ENCODE assay signal across 1 cellular context in the genomic region with DNA sequence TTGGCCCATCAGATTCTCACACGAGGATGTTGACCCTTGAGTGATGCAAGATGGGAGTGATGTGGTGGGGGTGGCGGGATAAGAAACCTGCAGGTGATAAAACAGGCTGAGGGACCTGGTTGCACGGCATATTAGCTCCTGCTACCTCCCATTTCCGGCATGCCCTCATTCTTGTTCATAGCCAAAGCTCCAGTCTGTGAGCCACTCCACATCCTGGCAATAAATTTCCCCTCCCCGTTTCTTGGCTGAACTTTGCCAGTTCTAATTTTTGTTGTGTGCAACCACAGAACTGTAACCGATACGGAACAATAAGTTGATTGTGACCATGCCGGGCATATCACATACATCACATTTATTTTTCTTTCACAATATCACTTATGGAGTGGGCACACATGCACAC.
TF ChIP-seq lines count a peak whose summit lies in the region.

No MANE protein-coding gene starts in this region.

TF ChIP-seq in K562, 482 proteins besides CTCF, POLR2A, EP300 and RAD21:
- TF ChIP-seq SMARCB1 (IDR thresholded peaks at IDR 0.05; ENCODE audit: insufficient read length, low read depth) (no peak), NCOA6 (IDR thresholded peaks at IDR 0.05) (no peak), TEAD1 (CRISPR knock-in tag; IDR thresholded peaks at IDR 0.05) (no peak), CHCHD3 (CRISPR knock-in tag; IDR thresholded peaks at IDR 0.05) (no peak), HEY1 (CRISPR knock-in tag; IDR thresholded peaks at IDR 0.05; ENCODE audit: borderline replicate concordance) (no peak), CTBP1 (IDR thresholded peaks at IDR 0.05; ENCODE audit: borderline replicate concordance) (no peak), NRF1 (conservative IDR thresholded peaks at IDR 0.05 in 1 of 2, IDR thresholded peaks at IDR 0.05 in 1 of 2) (no peak)
- TF ChIP-seq, protein P1, sequence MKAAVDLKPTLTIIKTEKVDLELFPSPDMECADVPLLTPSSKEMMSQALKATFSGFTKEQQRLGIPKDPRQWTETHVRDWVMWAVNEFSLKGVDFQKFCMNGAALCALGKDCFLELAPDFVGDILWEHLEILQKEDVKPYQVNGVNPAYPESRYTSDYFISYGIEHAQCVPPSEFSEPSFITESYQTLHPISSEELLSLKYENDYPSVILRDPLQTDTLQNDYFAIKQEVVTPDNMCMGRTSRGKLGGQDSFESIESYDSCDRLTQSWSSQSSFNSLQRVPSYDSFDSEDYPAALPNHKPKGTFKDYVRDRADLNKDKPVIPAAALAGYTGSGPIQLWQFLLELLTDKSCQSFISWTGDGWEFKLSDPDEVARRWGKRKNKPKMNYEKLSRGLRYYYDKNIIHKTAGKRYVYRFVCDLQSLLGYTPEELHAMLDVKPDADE (conservative IDR thresholded peaks at IDR 0.05; ENCODE audit: control insufficient read depth, low read depth, low read length), result no peak
- TF ChIP-seq, protein P2, sequence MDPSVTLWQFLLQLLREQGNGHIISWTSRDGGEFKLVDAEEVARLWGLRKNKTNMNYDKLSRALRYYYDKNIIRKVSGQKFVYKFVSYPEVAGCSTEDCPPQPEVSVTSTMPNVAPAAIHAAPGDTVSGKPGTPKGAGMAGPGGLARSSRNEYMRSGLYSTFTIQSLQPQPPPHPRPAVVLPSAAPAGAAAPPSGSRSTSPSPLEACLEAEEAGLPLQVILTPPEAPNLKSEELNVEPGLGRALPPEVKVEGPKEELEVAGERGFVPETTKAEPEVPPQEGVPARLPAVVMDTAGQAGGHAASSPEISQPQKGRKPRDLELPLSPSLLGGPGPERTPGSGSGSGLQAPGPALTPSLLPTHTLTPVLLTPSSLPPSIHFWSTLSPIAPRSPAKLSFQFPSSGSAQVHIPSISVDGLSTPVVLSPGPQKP (CRISPR knock-in tag; IDR thresholded peaks at IDR 0.05), result no peak
